8 cellular contexts compared by ENCODE assay signal in the genomic region with DNA sequence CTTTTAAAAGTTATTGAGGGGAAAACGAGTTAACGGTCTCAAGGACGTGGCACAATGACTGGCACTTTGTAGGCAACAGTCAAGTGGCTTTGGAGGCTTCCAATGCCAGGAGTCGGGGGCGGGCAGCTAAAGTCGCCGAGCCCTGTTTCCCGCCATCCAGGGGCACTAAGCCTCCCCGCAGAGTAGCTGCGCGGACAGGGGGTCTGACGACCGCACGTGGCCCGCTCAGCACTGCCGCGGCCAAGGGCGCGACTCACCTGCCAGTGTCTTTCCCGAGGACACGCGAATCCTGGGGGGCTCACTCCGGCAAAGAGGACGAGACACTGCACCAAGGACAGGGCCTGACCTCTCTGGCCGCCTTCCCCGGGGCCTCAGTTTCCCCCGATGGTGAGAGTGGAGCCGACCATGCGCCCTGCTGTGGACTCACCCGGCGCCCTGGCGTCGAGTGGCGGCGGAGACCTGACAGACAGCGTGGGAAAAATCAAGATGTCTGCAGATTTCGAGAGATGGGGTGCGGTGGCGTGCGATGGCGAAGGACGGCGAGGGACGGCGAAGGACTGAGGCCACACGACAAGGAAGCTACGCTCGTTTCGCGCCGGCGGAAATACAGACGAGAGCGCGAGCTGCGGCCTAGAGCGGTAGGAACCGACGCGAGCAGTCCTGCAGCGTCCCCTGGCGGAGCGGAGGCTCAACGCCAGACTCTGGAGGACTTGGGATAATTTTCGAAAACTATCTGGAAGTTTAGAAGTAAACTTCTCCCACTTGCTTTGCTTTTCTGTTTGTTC. TPM values are rescaled to one million over a fixed set of nuclear protein-coding genes. Genes with fewer than 3 reads are reported as not detected.
A peak's percentile ranks its signal among the peaks of the same experiment; 100 is the strongest.
DNase-seq lines count a peak whose midpoint lies in the region; ATAC-seq and TF ChIP-seq lines count a peak whose summit lies in the region.

Gene SNHG17 (minus strand): TSS at position 559 of the 785 bp plus-strand sequence.

- peak within 1 kb of the TSS; percentile 48 for H2AFZ ChIP-seq in ACC112 (ENCODE audit: low read length, unreplicated experiment)

- H3K79me2 ChIP-seq in ACC112 (ENCODE audit: control insufficient read depth, insufficient read depth, low read length, unreplicated experiment): peaks cover 47% of the 10 kb centered on the region

- DNase-seq in NCI-H524 treated with DMSO at 0.1 percent for 48 hours (lab: John Stamatoyannopoulos, UW) (peak; percentile 51), colonic mucosa (peak; percentile 90), left colon (peak; percentile 88 to 93)
- peak; percentile 93 for DNase-seq in activated CD4-positive, alpha-beta T cell treated with anti-CD3 and anti-CD28 coated beads for 48 hours
- peak; percentile 85 to 87 for DNase-seq in stimulated activated CD4-positive, alpha-beta T cell treated with anti-CD3 and anti-CD28 coated beads, Interleukin-1b, Interleukin-23, amount 100 ng/mL, for 4 hours (ENCODE audit: low read depth in 2 of 2)

- intact Hi-C loops in colonic mucosa (cut with DNase I): no loop called here
- intact Hi-C loops in left colon (cut with DNase I, micrococcal nuclease): no loop called here

- H3K27ac ChIP-seq in ACC112 (ENCODE audit: low read depth, low read length) (peak within 1 kb of the TSS; percentile 78), colonic mucosa (peak within 1 kb of the TSS; percentile 77)

- H3K27me3 ChIP-seq in ACC112 (ENCODE audit: insufficient read depth, low read length): no peaks in the 10 kb centered on the region
- H3K27me3 ChIP-seq in colonic mucosa: no peaks in the 10 kb centered on the region

- TF ChIP-seq CTCF in colonic mucosa (IDR thresholded peaks at IDR 0.05): peak; percentile 99

- no peaks in the 10 kb centered on the region for H3K9me3 ChIP-seq in colonic mucosa

- peak within 1 kb of the TSS; percentile 89 to 90 for H3K9ac ChIP-seq in colonic mucosa (ENCODE audit: low read depth in 2 of 2, low read length in 2 of 2)

- peak within 1 kb of the TSS; percentile 96 for H3K4me3 ChIP-seq in ACC112 (ENCODE audit: low read depth, low read length)
- peak within 1 kb of the TSS; percentile 94 for H3K4me3 ChIP-seq in colonic mucosa

- H3K36me3 ChIP-seq in ACC112 (ENCODE audit: insufficient read depth, low read length) (peaks cover 36% of the 10 kb centered on the region), colonic mucosa (peaks cover 3% of the 10 kb centered on the region)

- ATAC-seq in GM18861 (IDR thresholded peaks at IDR 0.05; ENCODE audit: unreplicated experiment) (peak; percentile 60), HG03432 (IDR thresholded peaks at IDR 0.05; ENCODE audit: unreplicated experiment) (peak; percentile 72), left colon (peak; percentile 91)

- H3K4me1 ChIP-seq in ACC112 (ENCODE audit: control insufficient read depth, insufficient read depth, low read length, unreplicated experiment) (peaks cover 30% of the 10 kb centered on the region), colonic mucosa (peaks cover 9% of the 10 kb centered on the region)

RNA-seq across cellular contexts. Expression of gene SNHG17, which starts in this region (rescaled TPM):
- total RNA-seq in colonic mucosa (10 to 100 TPM; 21.8 to 36.4 TPM), left colon (10 to 100 TPM; 15.8 to 43.5 TPM)

Comparison
In these comparisons a context has a peak if more than half of its experiments do, and no peak if none do; other contexts are left out.
1. Peak in every context shown above with its lines: DNase-seq, ATAC-seq, H3K4me3 ChIP-seq and H3K27ac ChIP-seq.